Comparison of ENCODE assay signal across 8 cellular contexts in the genomic region with DNA sequence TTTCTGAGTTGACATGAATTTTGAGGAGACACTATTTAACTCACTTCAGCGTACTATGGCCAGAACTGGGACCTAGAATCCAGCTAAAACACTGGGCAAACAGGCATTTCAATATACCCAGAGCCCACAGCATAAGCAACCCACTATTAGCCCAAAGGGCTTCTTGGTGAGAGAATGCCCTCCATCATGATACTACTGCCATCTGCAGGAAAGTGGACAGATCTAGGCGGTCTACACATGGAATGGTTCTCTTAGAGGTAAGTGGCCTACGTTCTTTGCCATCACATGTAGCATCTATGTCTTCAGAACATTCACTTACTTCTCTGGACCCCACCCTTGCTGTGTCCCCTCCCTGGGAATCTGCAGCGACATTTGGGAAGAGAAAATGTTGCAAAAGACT.
DNase-seq lines count a peak whose midpoint lies in the region; ATAC-seq and TF ChIP-seq lines count a peak whose summit lies in the region.

No MANE protein-coding gene starts in this region.

- DNase-seq in DMS153 (lab: John Stamatoyannopoulos, UW), result peak; percentile 20
- no peak for DNase-seq in DMS153 treated with DMSO at 0.1 percent for 48 hours (lab: John Stamatoyannopoulos, UW; ENCODE audit: unreplicated experiment)
- peak; percentile 22 for DNase-seq in HT-29 (ENCODE audit: low spot score)
- DNase-seq in astrocyte of the hippocampus (ENCODE audit: low read depth, low spot score), result peak; percentile 10
- DNase-seq in lung microvascular endothelial cell (ENCODE audit: low read depth in 2 of 2), result peak; percentile 7 to 55
- no peak for DNase-seq in cerebellum (ENCODE audit: low spot score)
- DNase-seq in colonic mucosa, result no peak

- H3K27me3 ChIP-seq in colonic mucosa, result no peaks in the 10 kb centered on the region

- H3K9me3 ChIP-seq in colonic mucosa, result no peaks in the 10 kb centered on the region

- TF ChIP-seq CTCF in colonic mucosa (IDR thresholded peaks at IDR 0.05), result no peak

- H3K36me3 ChIP-seq in colonic mucosa, result no peaks in the 10 kb centered on the region

- H3K9ac ChIP-seq in colonic mucosa (ENCODE audit: low read depth in 2 of 2, low read length in 2 of 2), result no peak overlapping the region

- intact Hi-C loops in colonic mucosa (cut with DNase I), result no loop called here

- no peak overlapping the region for H3K4me3 ChIP-seq in colonic mucosa

- no peak for ATAC-seq in GM21717 (IDR thresholded peaks at IDR 0.05; ENCODE audit: unreplicated experiment)

- no peaks in the 10 kb centered on the region for H3K4me1 ChIP-seq in colonic mucosa

- H3K27ac ChIP-seq in colonic mucosa, result no peak overlapping the region

Comparison
In these comparisons a context has a peak if more than half of its experiments do, and no peak if none do; other contexts are left out.
1. DNase-seq: peak in DMS153 (single experiment), HT-29 (single experiment), astrocyte of the hippocampus (single experiment) and lung microvascular endothelial cell (2 of 2); none in DMS153 treated with DMSO at 0.1 percent for 48 hours (single experiment), cerebellum (single experiment) and colonic mucosa (single experiment).